Comparison of ENCODE assay signal across 8 cellular contexts in the genomic region with DNA sequence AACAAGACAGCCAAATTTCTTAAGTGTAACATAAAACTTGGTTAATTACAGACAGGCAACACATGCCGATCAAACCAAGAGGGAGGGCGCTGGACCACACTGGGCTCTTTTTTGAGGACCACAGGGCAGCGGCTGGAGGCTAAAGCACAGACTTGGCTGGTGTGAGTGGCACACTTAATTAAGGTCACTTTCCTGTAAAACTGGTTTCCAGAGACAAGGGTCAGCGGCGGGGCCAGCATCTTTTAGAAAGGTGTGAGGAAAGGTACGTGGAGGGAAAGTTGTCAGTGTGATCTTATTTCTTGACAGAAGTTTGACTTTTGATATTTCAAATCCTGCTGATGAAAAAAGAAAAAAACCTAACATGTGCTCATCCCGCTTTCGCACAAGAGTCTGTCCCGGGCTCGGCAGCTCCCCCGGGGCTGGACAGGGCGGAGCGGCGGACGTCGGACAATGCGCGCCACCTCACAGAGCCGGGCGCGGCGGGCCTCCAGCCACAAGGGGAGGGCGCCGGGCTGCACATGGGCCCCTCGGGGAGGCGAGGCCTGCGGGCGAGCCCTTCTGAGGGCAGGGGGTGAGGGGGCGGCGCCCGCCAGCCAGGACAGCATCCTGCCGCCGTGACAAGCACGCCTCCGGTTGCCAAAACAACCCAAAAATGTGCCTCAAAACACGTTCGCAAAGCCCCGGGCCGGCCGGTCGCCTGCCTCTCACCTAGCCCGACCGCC. TPM values are rescaled to one million over a fixed set of nuclear protein-coding genes. Genes with fewer than 3 reads are reported as not detected.
A peak's percentile ranks its signal among the peaks of the same experiment; 100 is the strongest.
DNase-seq lines count a peak whose midpoint lies in the region; ATAC-seq and TF ChIP-seq lines count a peak whose summit lies in the region.

No MANE protein-coding gene starts in this region.

- H3K4me1 Mint-ChIP-seq in activated CD8-positive, alpha-beta T cell treated with anti-CD3 and anti-CD28 coated beads for 36 hours (ENCODE audit: low read depth): peaks cover 24% of the 10 kb centered on the region
- H3K4me1 Mint-ChIP-seq in neural progenitor cell: peaks cover 26% of the 10 kb centered on the region

- ATAC-seq in GM18909 (IDR thresholded peaks at IDR 0.05; ENCODE audit: poor library complexity, unreplicated experiment) (peak; percentile 49), HG03159 (IDR thresholded peaks at IDR 0.05; ENCODE audit: unreplicated experiment) (peak; percentile 43)
- peak; percentile 31 for ATAC-seq in activated CD8-positive, alpha-beta T cell treated with anti-CD3 and anti-CD28 coated beads for 36 hours

- DNase-seq in AG10803 (ENCODE audit: low read depth) (peak; percentile 46), foreskin fibroblast (peak; percentile 54 to 85), neural progenitor cell (ENCODE audit: low spot score) (no peak), HCEC 1CT (no peak), KG1 (lab: John Stamatoyannopoulos, UW) (no peak)
- DNase-seq in activated CD8-positive, alpha-beta T cell treated with anti-CD3 and anti-CD28 coated beads for 36 hours: peak; percentile 66

- H3K4me3 ChIP-seq in AG10803 (ENCODE audit: low read length) (peak overlapping the region; percentile 74), foreskin fibroblast (ENCODE audit: low read depth in 1 of 2, low read length in 2 of 2) (peak overlapping the region; percentile 88 to 95), neural progenitor cell (peak overlapping the region; percentile 54)

- intact Hi-C loops in activated CD8-positive, alpha-beta T cell treated with anti-CD3 and anti-CD28 coated beads for 36 hours (cut with micrococcal nuclease): loop anchor here (5.0 kb wide), 1 partner anchor 101 kb away; a partner anchor contains a TSS

- no peaks in the 10 kb centered on the region for H3K36me3 ChIP-seq in neural progenitor cell

- H3K79me2 ChIP-seq in neural progenitor cell (ENCODE audit: low read depth): no peaks in the 10 kb centered on the region

- TF ChIP-seq CTCF in AG10803 (conservative IDR thresholded peaks at IDR 0.05; ENCODE audit: low read length) (no peak), foreskin fibroblast (IDR thresholded peaks at IDR 0.05; ENCODE audit: low read depth, low read length) (no peak), neural progenitor cell (IDR thresholded peaks at IDR 0.05) (no peak)
- no peak for TF ChIP-seq CTCF in activated CD8-positive, alpha-beta T cell treated with anti-CD3 and anti-CD28 coated beads for 36 hours (IDR thresholded peaks at IDR 0.05)

- H3K4me1 ChIP-seq in neural progenitor cell: peaks cover 13% of the 10 kb centered on the region

- peak overlapping the region; percentile 76 for H3K4me3 Mint-ChIP-seq in activated CD8-positive, alpha-beta T cell treated with anti-CD3 and anti-CD28 coated beads for 36 hours
- peak overlapping the region; percentile 74 for H3K4me3 Mint-ChIP-seq in neural progenitor cell

- H3K27me3 Mint-ChIP-seq in activated CD8-positive, alpha-beta T cell treated with anti-CD3 and anti-CD28 coated beads for 36 hours: peaks cover 63% of the 10 kb centered on the region
- peaks cover 16% of the 10 kb centered on the region for H3K27me3 Mint-ChIP-seq in neural progenitor cell (ENCODE audit: insufficient read depth, low read depth)

- H4K20me1 ChIP-seq in neural progenitor cell (ENCODE audit: low read depth): no peaks in the 10 kb centered on the region

- no peak overlapping the region for H3K9ac ChIP-seq in neural progenitor cell

- peak overlapping the region; percentile 88 for H3K4me2 ChIP-seq in neural progenitor cell

- H2AFZ ChIP-seq in neural progenitor cell (replicated peaks): peak overlapping the region; percentile 80

- H3K27ac Mint-ChIP-seq in activated CD8-positive, alpha-beta T cell treated with anti-CD3 and anti-CD28 coated beads for 36 hours: peak overlapping the region; percentile 34
- no peak overlapping the region for H3K27ac Mint-ChIP-seq in neural progenitor cell

- CTCF ChIA-PET in activated CD8-positive, alpha-beta T cell treated with anti-CD3 and anti-CD28 coated beads for 36 hours (lab: Charles Lee): no interaction called here

- no peak overlapping the region for H3K27ac ChIP-seq in neural progenitor cell

- no peaks in the 10 kb centered on the region for H3K9me3 Mint-ChIP-seq in activated CD8-positive, alpha-beta T cell treated with anti-CD3 and anti-CD28 coated beads for 36 hours
- H3K9me3 Mint-ChIP-seq in neural progenitor cell: no peaks in the 10 kb centered on the region

- peaks cover 1% of the 10 kb centered on the region for H3K36me3 Mint-ChIP-seq in activated CD8-positive, alpha-beta T cell treated with anti-CD3 and anti-CD28 coated beads for 36 hours (ENCODE audit: low read depth)
- no peaks in the 10 kb centered on the region for H3K36me3 Mint-ChIP-seq in neural progenitor cell

- POLR2A ChIA-PET in activated CD8-positive, alpha-beta T cell treated with anti-CD3 and anti-CD28 coated beads for 36 hours (lab: Charles Lee): no interaction called here

- H3K9me3 ChIP-seq in neural progenitor cell (ENCODE audit: low read depth): no peaks in the 10 kb centered on the region

- peaks cover 11% of the 10 kb centered on the region for H3F3A ChIP-seq in neural progenitor cell (ENCODE audit: low read depth)

- peaks cover 55% of the 10 kb centered on the region for H3K27me3 ChIP-seq in neural progenitor cell

RNA-seq across cellular contexts. Expression of a gene that starts 0.7 kb away (rescaled TPM):
- 1 to 10 TPM; 4.1 to 4.6 TPM for total RNA-seq in activated CD8-positive, alpha-beta T cell treated with anti-CD3 and anti-CD28 coated beads for 36 hours
- total RNA-seq in neural progenitor cell (ENCODE audit: low replicate concordance): 0.67 and 0.77 TPM in 2 replicates

RNA-seq across cellular contexts. Expression of a gene that starts 51.3 kb away (rescaled TPM):
- not detected for total RNA-seq in activated CD8-positive, alpha-beta T cell treated with anti-CD3 and anti-CD28 coated beads for 36 hours
- total RNA-seq in neural progenitor cell (ENCODE audit: low replicate concordance): 0.21 TPM in 1 of 2 replicates, not detected in the other

Comparison
In these comparisons a context has a peak if more than half of its experiments do, and no peak if none do; other contexts are left out.
1. DNase-seq: peak in AG10803 (single experiment), activated CD8-positive, alpha-beta T cell treated with anti-CD3 and anti-CD28 coated beads for 36 hours (single experiment) and foreskin fibroblast (2 of 2); none in neural progenitor cell (single experiment), HCEC 1CT (single experiment) and KG1 (single experiment).
2. Peak in every context shown above with its lines, with median percentiles within 50 percentile points of each other: H3K4me3 ChIP-seq and ATAC-seq.